In the genomic region with DNA sequence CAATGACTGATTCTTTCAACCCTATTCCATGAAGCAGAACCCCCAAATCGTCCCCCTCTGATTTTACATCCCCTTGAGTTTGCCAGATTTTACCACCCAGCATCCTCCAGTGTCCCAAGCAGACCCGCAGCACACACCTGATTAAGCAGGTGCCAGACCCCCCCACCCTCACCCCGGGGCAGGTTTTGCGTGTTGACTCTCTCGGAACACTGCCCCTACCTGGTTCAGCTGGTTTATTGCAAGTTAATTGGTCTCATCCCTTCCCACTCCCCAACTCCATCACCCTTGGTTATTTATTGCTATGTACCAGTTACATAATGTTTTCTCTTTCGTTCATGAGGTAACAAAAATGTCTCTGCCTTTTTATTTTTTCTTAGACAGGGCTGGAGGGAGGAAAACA, we compare ENCODE assay signal across 20 cellular contexts.
A peak's percentile ranks its signal among the peaks of the same experiment; 100 is the strongest.
DNase-seq lines count a peak whose midpoint lies in the region; FAIRE-seq and TF ChIP-seq lines count a peak whose summit lies in the region.
"Had no signal": no experiment of that assay in that cellular context is flagged by ENCODE, and none has a peak within 500 bp of the region (broad histone marks: within the 10 kb centered on the region; RNA-seq: fewer than 3 reads in every experiment).

No MANE protein-coding gene starts in this region.

- H2BK15ac ChIP-seq in H1 (ENCODE audit: low read length) = no peak overlapping the region

- no peaks in the 10 kb centered on the region for H3K9me2 ChIP-seq in OCI-LY7 (ENCODE audit: insufficient read depth, low read length)

- H3K18ac ChIP-seq in H1 (ENCODE audit: extremely low read depth, low read length) = no peak overlapping the region

- H3K27ac ChIP-seq in BLaER1 treated with 17β-estradiol and CSF1 and Interleukin-3, amounts not matched to agents 10 nM and 100 nM = peak overlapping the region in 1 of 11 experiments; percentile 28; a peak in 1 of 22 replicates
- H3K27ac ChIP-seq in OCI-LY7 (ENCODE audit: low read depth, low read length, poor library complexity, severe bottlenecking) = no peak overlapping the region
- no peak overlapping the region for H3K27ac ChIP-seq in H1 (ENCODE audit: low read depth, low read length)
- no peak overlapping the region for H3K27ac ChIP-seq in esophagus squamous epithelium
- H3K27ac ChIP-seq: A549, GM23248, PC-9, RWPE1 had no signal

- no peak overlapping the region for H3K4me3 ChIP-seq in BLaER1 treated with 17β-estradiol and CSF1 and Interleukin-3, amounts not matched to agents 10 nM and 100 nM
- H3K4me3 ChIP-seq in H7 (ENCODE audit: insufficient read depth, low read depth, low read length) (no peak overlapping the region), OCI-LY7 (ENCODE audit: low read depth, low read length, poor library complexity, severe bottlenecking) (no peak overlapping the region), H1 (ENCODE audit: extremely low read depth in 1 of 4, insufficient read depth in 2 of 4, low read depth in 3 of 4, low read length in 4 of 4) (no peak overlapping the region), esophagus squamous epithelium (no peak overlapping the region), Caco-2 (ENCODE audit: low read depth, low read length) (no peak overlapping the region)
- H3K4me3 ChIP-seq: A549, GM23248, PC-9 had no signal

- POLR2A ChIA-PET in OCI-LY7 (lab: Charles Lee) (no interaction called here), H1 (lab: Charles Lee; ENCODE audit: partially characterized antibody) (interaction anchor here (3.8 kb wide), 1 partner anchor 22 kb away, joined by 15 read pairs; no protein-coding TSS in a partner anchor), Caco-2 (lab: Charles Lee) (no interaction called here)

- H3K23ac ChIP-seq in H1 (ENCODE audit: insufficient read length) = no peak overlapping the region

- H2BK12ac ChIP-seq in H1 (ENCODE audit: low read depth, low read length) = no peak overlapping the region

- peak overlapping the region in 8 of 11 experiments; percentile 28 to 65 (median 46); a peak in 14 of 22 replicates for H3K4me2 ChIP-seq in BLaER1 treated with 17β-estradiol and CSF1 and Interleukin-3, amounts not matched to agents 10 nM and 100 nM
- no peak overlapping the region for H3K4me2 ChIP-seq in OCI-LY7 (ENCODE audit: low read length)
- no peak overlapping the region for H3K4me2 ChIP-seq in H1 (ENCODE audit: insufficient read depth in 1 of 2, low read depth in 2 of 2, low read length in 2 of 2)
- H3K4me2 ChIP-seq: A549, PC-9 had no signal

- no peak for TF ChIP-seq EP300 in H1 (IDR thresholded peaks at IDR 0.05; ENCODE audit: borderline replicate concordance in 1 of 2, low read depth in 2 of 2, low read length in 2 of 2)

- TF ChIP-seq POLR2A in H1 (IDR thresholded peaks at IDR 0.05; ENCODE audit: control extremely low read depth in 1 of 2, low read depth in 2 of 2, low read length in 2 of 2) = no peak
- no peak for TF ChIP-seq POLR2A in esophagus squamous epithelium (IDR thresholded peaks at IDR 0.05)

- no peak overlapping the region for H2AK5ac ChIP-seq in H1 (ENCODE audit: low read depth, low read length)

- no peak overlapping the region for H3K27ac Mint-ChIP-seq in Caco-2 (ENCODE audit: unreplicated experiment)
- H3K27ac Mint-ChIP-seq: HFFc6 had no signal

- H3K14ac ChIP-seq in H1 (ENCODE audit: insufficient read length) = no peak overlapping the region

- TF ChIP-seq CTCF in OCI-LY7 (conservative IDR thresholded peaks at IDR 0.05; ENCODE audit: low read length) = peak; percentile 44; the same call in 1 of the 2 replicates
- peak in 2 of 3 experiments; percentile 13 to 45; a peak in 2 of 4 replicates for TF ChIP-seq CTCF in H1 (IDR thresholded peaks at IDR 0.05; ENCODE audit: control extremely low read depth in 1 of 3, insufficient read depth in 1 of 3, low read depth in 1 of 3, low read length in 3 of 3)
- no peak for TF ChIP-seq CTCF in esophagus squamous epithelium (IDR thresholded peaks at IDR 0.05)
- TF ChIP-seq CTCF in Caco-2 (IDR thresholded peaks at IDR 0.05; ENCODE audit: insufficient read depth in 1 of 2, low read depth in 1 of 2, low read length in 1 of 2, severe bottlenecking in 1 of 2, unreplicated experiment in 1 of 2) = no peak

- CTCF ChIA-PET in OCI-LY7 (lab: Charles Lee; ENCODE audit: unreplicated experiment) = interaction anchor here (0.6 kb wide), 2 partner anchors 25 to 626 kb away, joined by 3 read pairs; no protein-coding TSS in a partner anchor
- CTCF ChIA-PET in H1 (lab: Charles Lee; ENCODE audit: partially characterized antibody) = interaction anchor here (0.7 to 4.7 kb wide), 7 partner anchors 10 to 88 kb away, joined by 3 to 28 read pairs (median 7); no protein-coding TSS in a partner anchor
- CTCF ChIA-PET in Caco-2 (lab: Charles Lee) = no interaction called here

- no peaks in the 10 kb centered on the region for H4K20me1 ChIP-seq in BLaER1 treated with 17β-estradiol and CSF1 and Interleukin-3, amounts not matched to agents 10 nM and 100 nM
- H4K20me1 ChIP-seq in OCI-LY7 (ENCODE audit: insufficient read depth, low read length) (no peaks in the 10 kb centered on the region), H1 (replicated peaks in 1 of 2; ENCODE audit: control insufficient read depth in 1 of 2, insufficient read depth in 2 of 2, low read length in 2 of 2) (no peaks in the 10 kb centered on the region)

- H4K8ac ChIP-seq in H1 (ENCODE audit: extremely low read depth, insufficient read depth, low read length) = no peak overlapping the region

- no peaks in the 10 kb centered on the region for H3K36me3 Mint-ChIP-seq in Caco-2 (ENCODE audit: insufficient read depth, unreplicated experiment)
- H3K36me3 Mint-ChIP-seq: CD8-positive, alpha-beta memory T cell had no signal

- no peak overlapping the region for H2BK20ac ChIP-seq in H1 (ENCODE audit: low read length)

- FAIRE-seq in H1 (lab: Jason Lieb, UNC) = no peak
- FAIRE-seq: A549, D721Med, HepG2 had no signal

- H3K4me1 Mint-ChIP-seq in Caco-2 (ENCODE audit: low read depth, unreplicated experiment) = no peaks in the 10 kb centered on the region
- H3K4me1 Mint-ChIP-seq: CD8-positive, alpha-beta memory T cell had no signal

- BruUV-seq in OCI-LY7 (replicated peaks; lab: Mats Ljungman, UMichigan) (no TSS peak), Caco-2 (replicated peaks; lab: Mats Ljungman, UMichigan) (no TSS peak)

- 70% methylated on average over 1 of the region's 6 CpGs; no CpG with 5 or more reads in 1 of the 2 experiments for WGBS in H1 (ENCODE audit: extremely low coverage in 1 of 2, insufficient coverage in 1 of 2, insufficient read length in 1 of 2, insufficient replicate concordance in 2 of 2, low coverage in 1 of 2, low lambda C conversion rate in 2 of 2, missing lambda C conversion rate in 1 of 2), 2 experiments
- 54 to 100% methylated on average over 1 to 6 of the region's 6 CpGs for WGBS in esophagus squamous epithelium, 2 donors

- peaks cover 0 to 59% (median 38%) of the 10 kb centered on the region in 10 experiments; a peak in 16 of 20 replicates for H3K4me1 ChIP-seq in BLaER1 treated with 17β-estradiol and CSF1 and Interleukin-3, amounts not matched to agents 10 nM and 100 nM
- H3K4me1 ChIP-seq in OCI-LY7 (ENCODE audit: insufficient read depth, low read length, poor library complexity, severe bottlenecking) = peaks cover 5% of the 10 kb centered on the region
- peaks cover 0 to 6% (median 2%) of the 10 kb centered on the region in 4 experiments; a peak in 2 of 7 replicates for H3K4me1 ChIP-seq in H1 (replicated peaks in 1 of 4; ENCODE audit: control insufficient read depth in 3 of 4, insufficient read depth in 4 of 4, low read length in 3 of 4)
- H3K4me1 ChIP-seq in esophagus squamous epithelium = no peaks in the 10 kb centered on the region
- H3K4me1 ChIP-seq in Caco-2 = no peaks in the 10 kb centered on the region
- H3K4me1 ChIP-seq: A549 had no signal

- no peak overlapping the region for H3K9ac ChIP-seq in BLaER1 treated with 17β-estradiol and CSF1 and Interleukin-3, amounts not matched to agents 10 nM and 100 nM
- no peak overlapping the region for H3K9ac ChIP-seq in H1 (replicated peaks in 1 of 4; ENCODE audit: extremely low read depth in 1 of 4, low read depth in 3 of 4, low read length in 3 of 4)
- H3K9ac ChIP-seq: GM23248 had no signal

- intact Hi-C loops in OCI-LY7 (cut with micrococcal nuclease; ENCODE audit: unreplicated experiment) = no loop called here
- intact Hi-C loops in esophagus squamous epithelium (cut with DNase I) = no loop called here
- intact Hi-C loops in Caco-2 (cut with micrococcal nuclease; ENCODE audit: unreplicated experiment) = no loop called here

- no peak overlapping the region for H2BK120ac ChIP-seq in H1 (replicated peaks; ENCODE audit: low read depth, low read length)

- no peaks in the 10 kb centered on the region for H3K23me2 ChIP-seq in H1 (ENCODE audit: low read depth, low read length)

- H3K27me3 ChIP-seq in BLaER1 treated with 17β-estradiol and CSF1 and Interleukin-3, amounts not matched to agents 10 nM and 100 nM = peaks cover 0 to 20% (median 0%) of the 10 kb centered on the region in 11 experiments; a peak in 6 of 22 replicates
- H3K27me3 ChIP-seq in H7 (ENCODE audit: control insufficient read depth, insufficient read depth, low read length) (no peaks in the 10 kb centered on the region; the same call in 1 of the 2 replicates), H1 (replicated peaks in 1 of 4; ENCODE audit: control insufficient read depth in 3 of 4, extremely low read depth in 1 of 4, insufficient read depth in 3 of 4, low read length in 3 of 4) (0 out of 7 replicates have a peak, but pooled peaks cover 0 to 2% (median 0%) of the 10 kb centered on the region in 4 experiments), esophagus squamous epithelium (no peaks in the 10 kb centered on the region), Caco-2 (replicated peaks; ENCODE audit: control insufficient read depth, insufficient read depth, low read length) (no peaks in the 10 kb centered on the region)

- H2BK5ac ChIP-seq in H1 (ENCODE audit: low read depth, low read length) = no peak overlapping the region

- no peak overlapping the region for H4K5ac ChIP-seq in H1 (ENCODE audit: insufficient read length, low read depth, low read length)

- H2AFZ ChIP-seq in OCI-LY7 (ENCODE audit: low read length) = no peak overlapping the region
- H2AFZ ChIP-seq in H1 (ENCODE audit: low read length) = no peak overlapping the region
- H2AFZ ChIP-seq: GM23248, PC-9 had no signal

- no peak overlapping the region for H3K56ac ChIP-seq in H1 (replicated peaks; ENCODE audit: insufficient read length, low read depth, low read length)

- no peaks in the 10 kb centered on the region for H3K79me1 ChIP-seq in H1 (ENCODE audit: low read depth, low read length)

- peak; percentile 14 to 45; a peak in 3 of 4 replicates for TF ChIP-seq RAD21 in H1 (IDR thresholded peaks at IDR 0.05 in 1 of 2, conservative IDR thresholded peaks at IDR 0.05 in 1 of 2; ENCODE audit: low read depth in 2 of 2, low read length in 2 of 2)

- DNase-seq in H7 (peak; percentile 83), OCI-LY7 (ENCODE audit: low spot score) (no peak), H1 (ENCODE audit: low read depth in 1 of 2, low spot score in 2 of 2) (no peak), esophagus squamous epithelium (lab: John Stamatoyannopoulos, UW) (no peak), HCEC 1CT (no peak), Caco-2 (no peak), NCI-H1105 (lab: John Stamatoyannopoulos, UW) (no peak)
- DNase-seq: CD8-positive, alpha-beta memory T cell; GM23248; HFFc6; KG1; NCI-H2081 treated with DMSO at 0.1 percent for 48 hours; PC-9; SIG-M5; T-helper 1 cell had no signal

- no peaks in the 10 kb centered on the region; a peak in 1 of 22 replicates for H3K9me3 ChIP-seq in BLaER1 treated with 17β-estradiol and CSF1 and Interleukin-3, amounts not matched to agents 10 nM and 100 nM (replicated peaks in 1 of 11)
- H3K9me3 ChIP-seq in OCI-LY7 (ENCODE audit: low read length) = no peaks in the 10 kb centered on the region
- H3K9me3 ChIP-seq in H1 (ENCODE audit: insufficient read depth in 2 of 2, low read depth in 1 of 2, low read length in 1 of 2) = no peaks in the 10 kb centered on the region
- no peaks in the 10 kb centered on the region for H3K9me3 ChIP-seq in esophagus squamous epithelium
- H3K9me3 ChIP-seq in Caco-2 = no peaks in the 10 kb centered on the region
- H3K9me3 ChIP-seq: A549 had no signal

- H3K79me2 ChIP-seq in OCI-LY7 (ENCODE audit: insufficient read depth, low read depth, low read length) (no peaks in the 10 kb centered on the region), H1 (ENCODE audit: control insufficient read depth in 1 of 2, insufficient read depth in 2 of 2, low read length in 2 of 2) (no peaks in the 10 kb centered on the region)

- no peak overlapping the region for H3K4me3 Mint-ChIP-seq in Caco-2 (ENCODE audit: unreplicated experiment)
- H3K4me3 Mint-ChIP-seq: HFFc6 had no signal

- H3K36me3 ChIP-seq in BLaER1 treated with 17β-estradiol and CSF1 and Interleukin-3, amounts not matched to agents 10 nM and 100 nM = no peaks in the 10 kb centered on the region
- no peaks in the 10 kb centered on the region for H3K36me3 ChIP-seq in H7 (replicated peaks; ENCODE audit: control insufficient read depth, insufficient read depth, low read length)
- no peaks in the 10 kb centered on the region for H3K36me3 ChIP-seq in OCI-LY7 (ENCODE audit: insufficient read depth, low read length)
- no peaks in the 10 kb centered on the region; a peak in 1 of 8 replicates for H3K36me3 ChIP-seq in H1 (ENCODE audit: control insufficient read depth in 2 of 4, insufficient read depth in 4 of 4, low read length in 3 of 4)
- no peaks in the 10 kb centered on the region for H3K36me3 ChIP-seq in esophagus squamous epithelium
- H3K36me3 ChIP-seq in Caco-2 (ENCODE audit: control insufficient read depth, insufficient read depth, low read length) = no peaks in the 10 kb centered on the region

- H3K27me3 Mint-ChIP-seq in Caco-2 (ENCODE audit: insufficient read depth, unreplicated experiment) = no peaks in the 10 kb centered on the region

- H4K91ac ChIP-seq in H1 (replicated peaks; ENCODE audit: insufficient read length, low read length) = no peak overlapping the region

- H3K4ac ChIP-seq in H1 (replicated peaks; ENCODE audit: insufficient read length, low read depth, low read length) = no peak overlapping the region

- H3K9me3 Mint-ChIP-seq in Caco-2 (ENCODE audit: unreplicated experiment) = no peaks in the 10 kb centered on the region
- H3K9me3 Mint-ChIP-seq: CD8-positive, alpha-beta memory T cell; HFFc6 had no signal

Comparison
In these comparisons a context has a peak if more than half of its experiments do, and no peak if none do; other contexts are left out.
1. H3K4me2 ChIP-seq: peak in BLaER1 treated with 17β-estradiol and CSF1 and Interleukin-3, amounts not matched to agents 10 nM and 100 nM (8 of 11); none in OCI-LY7 (single experiment) and H1 (0 of 2).
2. CTCF ChIP-seq: peak in OCI-LY7 (single experiment) and H1 (2 of 3); none in esophagus squamous epithelium (0 of 6) and Caco-2 (0 of 2).